In the genomic region with DNA sequence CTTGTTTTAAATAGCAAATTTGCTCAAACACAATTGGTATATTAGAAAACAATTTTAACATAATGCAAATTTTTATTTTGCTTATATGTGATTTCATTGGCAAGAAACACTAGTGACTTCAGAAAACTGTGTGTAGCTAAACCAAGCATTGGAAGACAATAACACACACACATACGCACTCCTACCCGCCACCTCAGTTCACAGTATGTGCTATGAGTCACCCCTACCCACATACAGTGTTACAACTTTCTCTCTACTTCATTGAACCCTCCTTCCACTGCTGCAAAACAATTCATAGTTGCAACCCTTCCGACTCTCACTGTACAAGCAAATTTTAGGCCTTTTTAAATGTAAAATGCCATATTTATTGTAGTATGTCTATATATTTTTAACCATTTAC, we compare ENCODE assay signal across 1 cellular context.
TF ChIP-seq lines count a peak whose summit lies in the region.

No MANE protein-coding gene starts in this region.

TF ChIP-seq in GM12878, 131 proteins besides CTCF, POLR2A, EP300 and RAD21 (continued from another document):
- TF ChIP-seq, protein P1, sequence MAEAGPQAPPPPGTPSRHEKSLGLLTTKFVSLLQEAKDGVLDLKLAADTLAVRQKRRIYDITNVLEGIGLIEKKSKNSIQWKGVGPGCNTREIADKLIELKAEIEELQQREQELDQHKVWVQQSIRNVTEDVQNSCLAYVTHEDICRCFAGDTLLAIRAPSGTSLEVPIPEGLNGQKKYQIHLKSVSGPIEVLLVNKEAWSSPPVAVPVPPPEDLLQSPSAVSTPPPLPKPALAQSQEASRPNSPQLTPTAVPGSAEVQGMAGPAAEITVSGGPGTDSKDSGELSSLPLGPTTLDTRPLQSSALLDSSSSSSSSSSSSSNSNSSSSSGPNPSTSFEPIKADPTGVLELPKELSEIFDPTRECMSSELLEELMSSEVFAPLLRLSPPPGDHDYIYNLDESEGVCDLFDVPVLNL (IDR thresholded peaks at IDR 0.05; ENCODE audit: low read depth, low read length): no peak
